In the genomic region with DNA sequence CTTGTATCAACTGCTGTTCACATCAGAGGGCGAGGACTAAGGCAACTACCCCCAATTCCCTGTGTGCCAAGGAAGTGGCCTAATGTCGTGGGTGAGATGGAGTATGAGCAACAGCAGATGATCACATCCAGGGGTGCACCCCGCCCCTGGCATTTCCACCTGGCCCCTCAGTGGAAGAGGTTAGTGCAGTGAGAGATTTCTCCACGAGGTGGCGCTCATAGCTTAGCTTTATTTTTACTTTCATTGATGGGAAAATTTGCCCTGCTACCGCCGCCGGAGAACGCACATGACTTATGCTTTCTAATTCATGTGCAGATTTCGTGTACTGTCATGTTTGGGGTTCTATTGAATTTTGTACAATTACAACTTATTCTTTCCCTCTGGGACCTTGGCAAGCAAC, we compare ENCODE assay signal across 8 cellular contexts.
A peak's percentile ranks its signal among the peaks of the same experiment; 100 is the strongest.
DNase-seq lines count a peak whose midpoint lies in the region; ATAC-seq and TF ChIP-seq lines count a peak whose summit lies in the region.

No MANE protein-coding gene starts in this region.

- H3K9ac ChIP-seq in smooth muscle cell (ENCODE audit: low read depth): no peak overlapping the region

- peak; percentile 83 for TF ChIP-seq CTCF in hepatocyte (IDR thresholded peaks at IDR 0.05; ENCODE audit: poor library complexity)
- peak; percentile 93 for TF ChIP-seq CTCF in smooth muscle cell (IDR thresholded peaks at IDR 0.05; ENCODE audit: borderline replicate concordance, insufficient read depth, poor library complexity, severe bottlenecking)

- H3K79me2 ChIP-seq in hepatocyte (no peaks in the 10 kb centered on the region), smooth muscle cell (ENCODE audit: low read depth) (no peaks in the 10 kb centered on the region)

- H3K36me3 ChIP-seq in hepatocyte (replicated peaks; ENCODE audit: insufficient read depth, low read depth): no peaks in the 10 kb centered on the region
- no peaks in the 10 kb centered on the region for H3K36me3 ChIP-seq in smooth muscle cell (ENCODE audit: low read depth)

- H3K9me3 ChIP-seq in hepatocyte (ENCODE audit: low read depth): no peaks in the 10 kb centered on the region
- no peaks in the 10 kb centered on the region for H3K9me3 ChIP-seq in smooth muscle cell (replicated peaks; ENCODE audit: low read depth)

- H3K9me2 ChIP-seq in hepatocyte (replicated peaks; ENCODE audit: insufficient read depth): no peaks in the 10 kb centered on the region

- no peak overlapping the region for H2AFZ ChIP-seq in hepatocyte
- no peak overlapping the region for H2AFZ ChIP-seq in smooth muscle cell (ENCODE audit: low read depth)

- H3K36me3 Mint-ChIP-seq in activated naive CD8-positive, alpha-beta T cell treated with anti-CD3 and anti-CD28 coated beads, Interleukin-2, amount 10 ng/mL, durations not matched to agents 7 days and 5 days: no peaks in the 10 kb centered on the region

- DNase-seq in COR-L47 (lab: John Stamatoyannopoulos, UW): peak; percentile 85
- DNase-seq in HUDEP-2 (lab: John Stamatoyannopoulos, UW; ENCODE audit: unreplicated experiment in 76 of 76): peak in 47 of 76 experiments; percentile 2 to 59 (median 23)
- DNase-seq in NOMO-1 (lab: John Stamatoyannopoulos, UW; ENCODE audit: unreplicated experiment in 2 of 2): peak; percentile 10 to 28
- DNase-seq in activated naive CD8-positive, alpha-beta T cell treated with anti-CD3 and anti-CD28 coated beads, Interleukin-2, amount 10 ng/mL, durations not matched to agents 7 days and 5 days: peak; percentile 45
- DNase-seq in hepatocyte (ENCODE audit: low spot score): peak; percentile 83
- DNase-seq in smooth muscle cell (lab: John Stamatoyannopoulos, UW; ENCODE audit: unreplicated experiment): peak; percentile 13

- H3K4me2 ChIP-seq in hepatocyte (peak overlapping the region; percentile 47), smooth muscle cell (peak overlapping the region; percentile 28)

- H3K27ac ChIP-seq in hepatocyte: no peak overlapping the region
- no peak overlapping the region for H3K27ac ChIP-seq in smooth muscle cell (ENCODE audit: low read depth)

- H4K20me1 ChIP-seq in hepatocyte (ENCODE audit: insufficient read depth, poor library complexity, severe bottlenecking): no peaks in the 10 kb centered on the region
- no peaks in the 10 kb centered on the region for H4K20me1 ChIP-seq in smooth muscle cell (ENCODE audit: low read depth)

- H3K4me1 ChIP-seq in hepatocyte (ENCODE audit: insufficient read depth) (no peaks in the 10 kb centered on the region), smooth muscle cell (ENCODE audit: low read depth) (peaks cover 5% of the 10 kb centered on the region)

- ATAC-seq in GM19452 (IDR thresholded peaks at IDR 0.05; ENCODE audit: unreplicated experiment): peak; percentile 63
- no peak for ATAC-seq in activated naive CD8-positive, alpha-beta T cell treated with anti-CD3 and anti-CD28 coated beads, Interleukin-2, amount 10 ng/mL, durations not matched to agents 7 days and 5 days (ENCODE audit: low read depth)
- ATAC-seq in HG02970 (IDR thresholded peaks at IDR 0.05; ENCODE audit: low FRiP score, unreplicated experiment): no peak

- WGBS in hepatocyte (ENCODE audit: low lambda C conversion rate, missing lambda C conversion rate): 9% methylated on average over 10 of the region's 10 CpGs
- WGBS in smooth muscle cell (ENCODE audit: low lambda C conversion rate): 9% methylated on average over 10 of the region's 10 CpGs

- POLR2A ChIA-PET in activated naive CD8-positive, alpha-beta T cell treated with anti-CD3 and anti-CD28 coated beads, Interleukin-2, amount 10 ng/mL, durations not matched to agents 7 days and 5 days (lab: Charles Lee): no interaction called here

- H3K4me3 ChIP-seq in hepatocyte (no peak overlapping the region), smooth muscle cell (peak overlapping the region; percentile 7)

- H3K27ac Mint-ChIP-seq in activated naive CD8-positive, alpha-beta T cell treated with anti-CD3 and anti-CD28 coated beads, Interleukin-2, amount 10 ng/mL, durations not matched to agents 7 days and 5 days: no peak overlapping the region

- H3K4me1 Mint-ChIP-seq in activated naive CD8-positive, alpha-beta T cell treated with anti-CD3 and anti-CD28 coated beads, Interleukin-2, amount 10 ng/mL, durations not matched to agents 7 days and 5 days: peaks cover 2% of the 10 kb centered on the region

- no peak overlapping the region for H3K4me3 Mint-ChIP-seq in activated naive CD8-positive, alpha-beta T cell treated with anti-CD3 and anti-CD28 coated beads, Interleukin-2, amount 10 ng/mL, durations not matched to agents 7 days and 5 days

- H3K9me3 Mint-ChIP-seq in activated naive CD8-positive, alpha-beta T cell treated with anti-CD3 and anti-CD28 coated beads, Interleukin-2, amount 10 ng/mL, durations not matched to agents 7 days and 5 days: no peaks in the 10 kb centered on the region

- no peaks in the 10 kb centered on the region for H3F3A ChIP-seq in smooth muscle cell (ENCODE audit: low read depth)

- H3K27me3 Mint-ChIP-seq in activated naive CD8-positive, alpha-beta T cell treated with anti-CD3 and anti-CD28 coated beads, Interleukin-2, amount 10 ng/mL, durations not matched to agents 7 days and 5 days: peaks cover 2% of the 10 kb centered on the region

- H3K27me3 ChIP-seq in hepatocyte: no peaks in the 10 kb centered on the region
- H3K27me3 ChIP-seq in smooth muscle cell (ENCODE audit: low read depth): no peaks in the 10 kb centered on the region

Comparison
In these comparisons a context has a peak if more than half of its experiments do, and no peak if none do; other contexts are left out.
1. DNase-seq: peak in every context shown above with its lines; median percentile 85 in COR-L47; 83 in hepatocyte; 45 in activated naive CD8-positive, alpha-beta T cell treated with anti-CD3 and anti-CD28 coated beads, Interleukin-2, amount 10 ng/mL, durations not matched to agents 7 days and 5 days; 23 in HUDEP-2; 19 in NOMO-1; 13 in smooth muscle cell.